11 cellular contexts compared by ENCODE assay signal in genomic region chr11:71889181-71889872, GRCh38. TPM values are rescaled to one million over a fixed set of nuclear protein-coding genes. Genes with fewer than 3 reads are reported as not detected.
A peak's percentile ranks its signal among the peaks of the same experiment; 100 is the strongest.
DNase-seq lines count a peak whose midpoint lies in the region; FAIRE-seq and TF ChIP-seq lines count a peak whose summit lies in the region.
"Not testable (repeated sequence)": the region's sequence is repeated elsewhere in the genome, so short reads cannot be mapped to it uniquely, and the experiment has no call there.
"Had no signal": no experiment of that assay in that cellular context is flagged by ENCODE, and none has a peak within 500 bp of the region (broad histone marks: within the 10 kb centered on the region; RNA-seq: fewer than 3 reads in every experiment).

No MANE protein-coding gene starts in this region.

- not testable (repeated sequence) for H4K20me1 ChIP-seq in H1 (replicated peaks in 1 of 2; ENCODE audit: control insufficient read depth in 1 of 2, insufficient read depth in 2 of 2, low read length in 2 of 2); neural progenitor cell (ENCODE audit: low read depth)

- CTCF ChIA-PET in H1 (lab: Charles Lee; ENCODE audit: partially characterized antibody) = interaction anchor here (1.1 kb wide), 1 partner anchor 22 kb away, joined by 3 read pairs; no protein-coding TSS in a partner anchor

- FAIRE-seq in H1 (lab: Jason Lieb, UNC) = not testable (repeated sequence)

- TF ChIP-seq EP300 in H1 (IDR thresholded peaks at IDR 0.05; ENCODE audit: borderline replicate concordance in 1 of 2, low read depth in 2 of 2, low read length in 2 of 2) = not testable (repeated sequence)

- not testable (repeated sequence) for H3K79me2 ChIP-seq in H1 (ENCODE audit: control insufficient read depth in 1 of 2, insufficient read depth in 2 of 2, low read length in 2 of 2); neural progenitor cell (ENCODE audit: low read depth)

- H3K27ac ChIP-seq in H1 (ENCODE audit: low read depth, low read length); neural progenitor cell: not testable (repeated sequence)
- H3K27ac ChIP-seq in thyroid gland = peak overlapping the region; percentile 49 to 80 (median 65)

- H3K9me3 Mint-ChIP-seq in activated CD4-positive, alpha-beta T cell treated with anti-CD3 and anti-CD28 coated beads, Interleukin-2, amount 10 ng/mL, durations not matched to agents 24 days and 14 days; neural progenitor cell: not testable (repeated sequence)

- H3K23ac ChIP-seq in H1 (ENCODE audit: insufficient read length) = not testable (repeated sequence)

- POLR2A ChIA-PET in H1 (lab: Charles Lee; ENCODE audit: partially characterized antibody) = not testable (repeated sequence)

- not testable (repeated sequence) for TF ChIP-seq RAD21 in H1 (IDR thresholded peaks at IDR 0.05 in 1 of 2, conservative IDR thresholded peaks at IDR 0.05 in 1 of 2; ENCODE audit: low read depth in 2 of 2, low read length in 2 of 2)

- H3K9me3 ChIP-seq in H1 (ENCODE audit: insufficient read depth in 2 of 2, low read depth in 1 of 2, low read length in 1 of 2); neural progenitor cell (ENCODE audit: low read depth); thyroid gland: not testable (repeated sequence)

- not testable (repeated sequence) for H2AK5ac ChIP-seq in H1 (ENCODE audit: low read depth, low read length)

- not testable (repeated sequence) for H3K36me3 Mint-ChIP-seq in activated CD4-positive, alpha-beta T cell treated with anti-CD3 and anti-CD28 coated beads, Interleukin-2, amount 10 ng/mL, durations not matched to agents 24 days and 14 days (ENCODE audit: low read depth); neural progenitor cell

- H4K5ac ChIP-seq in H1 (ENCODE audit: insufficient read length, low read depth, low read length) = not testable (repeated sequence)

- not testable (repeated sequence) for H3K14ac ChIP-seq in H1 (ENCODE audit: insufficient read length)

- H2BK5ac ChIP-seq in H1 (ENCODE audit: low read depth, low read length) = not testable (repeated sequence)

- H4K8ac ChIP-seq in H1 (ENCODE audit: extremely low read depth, insufficient read depth, low read length) = not testable (repeated sequence)

- H3K4me2 ChIP-seq in H1 (ENCODE audit: insufficient read depth in 1 of 2, low read depth in 2 of 2, low read length in 2 of 2); neural progenitor cell: not testable (repeated sequence)

- not testable (repeated sequence) for H3K36me3 ChIP-seq in H1 (ENCODE audit: control insufficient read depth in 2 of 4, insufficient read depth in 4 of 4, low read length in 3 of 4); neural progenitor cell; thyroid gland

- H2BK15ac ChIP-seq in H1 (ENCODE audit: low read length) = not testable (repeated sequence)

- H3K27ac Mint-ChIP-seq in activated CD4-positive, alpha-beta T cell treated with anti-CD3 and anti-CD28 coated beads, Interleukin-2, amount 10 ng/mL, durations not matched to agents 24 days and 14 days; neural progenitor cell: not testable (repeated sequence)

- WGBS in H1 (ENCODE audit: extremely low coverage in 1 of 2, insufficient coverage in 1 of 2, insufficient read length in 1 of 2, insufficient replicate concordance in 2 of 2, low coverage in 1 of 2, low lambda C conversion rate in 2 of 2, missing lambda C conversion rate in 1 of 2), 2 experiments = 84% methylated on average over 13 of the region's 14 CpGs; no CpG with 5 or more reads in 1 of the 2 experiments
- WGBS in thyroid gland, 2 donors = 57 to 69% methylated on average over 14 of the region's 14 CpGs

- H3K23me2 ChIP-seq in H1 (ENCODE audit: low read depth, low read length) = not testable (repeated sequence)

- H3K4me3 Mint-ChIP-seq in activated CD4-positive, alpha-beta T cell treated with anti-CD3 and anti-CD28 coated beads, Interleukin-2, amount 10 ng/mL, durations not matched to agents 24 days and 14 days; neural progenitor cell: not testable (repeated sequence)

- not testable (repeated sequence) for H3F3A ChIP-seq in neural progenitor cell (ENCODE audit: low read depth)

- H3K18ac ChIP-seq in H1 (ENCODE audit: extremely low read depth, low read length) = not testable (repeated sequence)

- not testable (repeated sequence) for H3K27me3 ChIP-seq in H1 (replicated peaks in 1 of 4; ENCODE audit: control insufficient read depth in 3 of 4, extremely low read depth in 1 of 4, insufficient read depth in 3 of 4, low read length in 3 of 4); neural progenitor cell; thyroid gland

- intact Hi-C loops in activated CD4-positive, alpha-beta T cell treated with anti-CD3 and anti-CD28 coated beads, Interleukin-2, amount 10 ng/mL, durations not matched to agents 24 days and 14 days (cut with micrococcal nuclease); thyroid gland (cut with DNase I): not testable (repeated sequence)

- H2BK120ac ChIP-seq in H1 (replicated peaks; ENCODE audit: low read depth, low read length) = not testable (repeated sequence)

- H2BK20ac ChIP-seq in H1 (ENCODE audit: low read length) = not testable (repeated sequence)

- TF ChIP-seq POLR2A in H1 (IDR thresholded peaks at IDR 0.05; ENCODE audit: control extremely low read depth in 1 of 2, low read depth in 2 of 2, low read length in 2 of 2); thyroid gland (IDR thresholded peaks at IDR 0.05): not testable (repeated sequence)

- TF ChIP-seq CTCF in H1 (IDR thresholded peaks at IDR 0.05; ENCODE audit: control extremely low read depth in 1 of 3, insufficient read depth in 1 of 3, low read depth in 1 of 3, low read length in 3 of 3); neural progenitor cell (IDR thresholded peaks at IDR 0.05); thyroid gland (IDR thresholded peaks at IDR 0.05): not testable (repeated sequence)

- H2AFZ ChIP-seq in H1 (ENCODE audit: low read length); neural progenitor cell (replicated peaks): not testable (repeated sequence)

- H4K91ac ChIP-seq in H1 (replicated peaks; ENCODE audit: insufficient read length, low read length) = not testable (repeated sequence)

- not testable (repeated sequence) for H2BK12ac ChIP-seq in H1 (ENCODE audit: low read depth, low read length)

- H3K9ac ChIP-seq in H1 (replicated peaks in 1 of 4; ENCODE audit: extremely low read depth in 1 of 4, low read depth in 3 of 4, low read length in 3 of 4); neural progenitor cell: not testable (repeated sequence)

- not testable (repeated sequence) for H3K4me1 Mint-ChIP-seq in activated CD4-positive, alpha-beta T cell treated with anti-CD3 and anti-CD28 coated beads, Interleukin-2, amount 10 ng/mL, durations not matched to agents 24 days and 14 days; neural progenitor cell

- DNase-seq in DMS53 treated with DMSO at 0.1 percent for 48 hours (lab: John Stamatoyannopoulos, UW; ENCODE audit: unreplicated experiment) (peak; percentile 41), HT-29 (ENCODE audit: low spot score) (peak; percentile 56), NCI-H510A treated with DMSO at 0.1 percent for 48 hours (lab: John Stamatoyannopoulos, UW) (peak; percentile 4), kidney tubule cell (ENCODE audit: low spot score) (peak; percentile 74), neural progenitor cell (ENCODE audit: low spot score) (peak; percentile 13), thyroid gland (peak; percentile 82 to 84)
- peak; percentile 42 for DNase-seq in activated CD4-positive, alpha-beta T cell treated with anti-CD3 and anti-CD28 coated beads, Interleukin-2, amount 10 ng/mL, durations not matched to agents 24 days and 14 days
- not testable (repeated sequence) for DNase-seq in H1 (ENCODE audit: low read depth in 1 of 2, low spot score in 2 of 2)

- not testable (repeated sequence) for H3K27me3 Mint-ChIP-seq in activated CD4-positive, alpha-beta T cell treated with anti-CD3 and anti-CD28 coated beads, Interleukin-2, amount 10 ng/mL, durations not matched to agents 24 days and 14 days; neural progenitor cell (ENCODE audit: insufficient read depth, low read depth)

- not testable (repeated sequence) for H3K4me1 ChIP-seq in H1 (replicated peaks in 1 of 4; ENCODE audit: control insufficient read depth in 3 of 4, insufficient read depth in 4 of 4, low read length in 3 of 4); neural progenitor cell
- H3K4me1 ChIP-seq in thyroid gland = peaks cover 5 to 15% of the 10 kb centered on the region in 2 donors

- not testable (repeated sequence) for H3K79me1 ChIP-seq in H1 (ENCODE audit: low read depth, low read length)

- not testable (repeated sequence) for H3K4me3 ChIP-seq in H1 (ENCODE audit: extremely low read depth in 1 of 4, insufficient read depth in 2 of 4, low read depth in 3 of 4, low read length in 4 of 4); neural progenitor cell; thyroid gland (replicated peaks in 1 of 3)

- not testable (repeated sequence) for H3K56ac ChIP-seq in H1 (replicated peaks; ENCODE audit: insufficient read length, low read depth, low read length)

- H3K4ac ChIP-seq in H1 (replicated peaks; ENCODE audit: insufficient read length, low read depth, low read length) = not testable (repeated sequence)

RNA-seq across cellular contexts. Expression of gene DEFB131B, which starts 11.1 kb away (rescaled TPM):
- total RNA-seq in HT-29 (2014; rRNA removed; shearing (Covaris generic)) = not detected in 2 replicates
- not detected in 2 replicates for total RNA-seq in activated CD4-positive, alpha-beta T cell treated with anti-CD3 and anti-CD28 coated beads, Interleukin-2, amount 10 ng/mL, durations not matched to agents 24 days and 14 days
- not detected in 2 replicates for total RNA-seq in H1 (2021; fragmentation: NEBNext Ultra II Directional; extraction: Animal tissue kit (Norgen Biotek cat#: 25700))
- not detected in 2 replicates for polyA plus RNA-seq in H1 (2011; rRNA removed)
- not detected for polyA plus RNA-seq in H1 (2011; cell fraction: cytosol; rRNA removed)
- not detected for polyA plus RNA-seq in H1 (2011; cell fraction: nucleus; rRNA removed)
- polyA plus RNA-seq in H1 (2012, experiment 1 of 2) = not detected in 4 replicates
- polyA plus RNA-seq in H1 (2012, experiment 2 of 2) = not detected
- not detected for polyA plus RNA-seq in H1 (2013, experiment 1 of 2)
- not detected for polyA plus RNA-seq in H1 (2013, experiment 2 of 2)
- not detected in 2 replicates for polyA minus RNA-seq in H1 (2011; rRNA and poly(A)+ RNA removed)
- not detected for polyA minus RNA-seq in H1 (2011; cell fraction: cytosol; rRNA and poly(A)+ RNA removed)
- polyA minus RNA-seq in H1 (2011; cell fraction: nucleus; rRNA and poly(A)+ RNA removed) = not detected
- total RNA-seq in neural progenitor cell (ENCODE audit: low replicate concordance) = not detected in 2 replicates
- not detected for total RNA-seq in thyroid gland
- total RNA-seq: CD4-positive, CD25-positive, alpha-beta regulatory T cell; CD8-positive, alpha-beta memory T cell had no signal
- polyA plus RNA-seq: CD4-positive, CD25-positive, alpha-beta regulatory T cell; CD8-positive, alpha-beta memory T cell; IgD-negative memory B cell had no signal

RNA-seq across cellular contexts. Expression of gene XNDC1N, which starts 39.1 kb away (rescaled TPM):
- 10.7 and 16.4 TPM in 2 replicates for total RNA-seq in HT-29 (2014; rRNA removed; shearing (Covaris generic))
- total RNA-seq in activated CD4-positive, alpha-beta T cell treated with anti-CD3 and anti-CD28 coated beads, Interleukin-2, amount 10 ng/mL, durations not matched to agents 24 days and 14 days = 20.7 and 20.9 TPM in 2 replicates
- 7.5 and 10.2 TPM in 2 replicates for total RNA-seq in H1 (2021; fragmentation: NEBNext Ultra II Directional; extraction: Animal tissue kit (Norgen Biotek cat#: 25700))
- polyA plus RNA-seq in H1 (2011; rRNA removed) = 4.4 and 5.8 TPM in 2 replicates
- 6.8 TPM for polyA plus RNA-seq in H1 (2011; cell fraction: cytosol; rRNA removed)
- 12.3 TPM for polyA plus RNA-seq in H1 (2011; cell fraction: nucleus; rRNA removed)
- 3.1 to 6.0 TPM (median 4.4 TPM) in 4 replicates for polyA plus RNA-seq in H1 (2012, experiment 1 of 2)
- polyA plus RNA-seq in H1 (2012, experiment 2 of 2) = 1.9 TPM
- polyA plus RNA-seq in H1 (2013, experiment 1 of 2) = 4.7 TPM
- polyA plus RNA-seq in H1 (2013, experiment 2 of 2) = 4.4 TPM
- polyA minus RNA-seq in H1 (2011; rRNA and poly(A)+ RNA removed) = 31.6 and 31.7 TPM in 2 replicates
- polyA minus RNA-seq in H1 (2011; cell fraction: cytosol; rRNA and poly(A)+ RNA removed) = 9.4 TPM
- polyA minus RNA-seq in H1 (2011; cell fraction: nucleus; rRNA and poly(A)+ RNA removed) = 50.8 TPM
- 6.6 and 14.8 TPM in 2 replicates for total RNA-seq in neural progenitor cell (ENCODE audit: low replicate concordance)
- total RNA-seq in thyroid gland = 10 to 100 TPM; 13.8 to 19.9 (median 16.4) TPM

RNA-seq across cellular contexts. Expression of gene RNF121, which starts 39.5 kb away (rescaled TPM):
- total RNA-seq in HT-29 (2014; rRNA removed; shearing (Covaris generic)) = 28.1 and 31.7 TPM in 2 replicates
- 56.4 and 65.4 TPM in 2 replicates for total RNA-seq in activated CD4-positive, alpha-beta T cell treated with anti-CD3 and anti-CD28 coated beads, Interleukin-2, amount 10 ng/mL, durations not matched to agents 24 days and 14 days
- 37.2 and 39.7 TPM in 2 replicates for total RNA-seq in H1 (2021; fragmentation: NEBNext Ultra II Directional; extraction: Animal tissue kit (Norgen Biotek cat#: 25700))
- 51.6 and 56.5 TPM in 2 replicates for polyA plus RNA-seq in H1 (2011; rRNA removed)
- 52.4 TPM for polyA plus RNA-seq in H1 (2011; cell fraction: cytosol; rRNA removed)
- polyA plus RNA-seq in H1 (2011; cell fraction: nucleus; rRNA removed) = 98.5 TPM
- polyA plus RNA-seq in H1 (2012, experiment 1 of 2) = 37.6 to 60.4 TPM (median 50.8 TPM) in 4 replicates
- 42.9 TPM for polyA plus RNA-seq in H1 (2012, experiment 2 of 2)
- polyA plus RNA-seq in H1 (2013, experiment 1 of 2) = 32.1 TPM
- polyA plus RNA-seq in H1 (2013, experiment 2 of 2) = 34.6 TPM
- polyA minus RNA-seq in H1 (2011; rRNA and poly(A)+ RNA removed) = 104 and 123 TPM in 2 replicates
- 25.1 TPM for polyA minus RNA-seq in H1 (2011; cell fraction: cytosol; rRNA and poly(A)+ RNA removed)
- polyA minus RNA-seq in H1 (2011; cell fraction: nucleus; rRNA and poly(A)+ RNA removed) = 61.7 TPM
- total RNA-seq in neural progenitor cell (ENCODE audit: low replicate concordance) = 16.7 and 31.8 TPM in 2 replicates
- 10 to 100 TPM; 41.9 to 64.4 (median 54.7) TPM for total RNA-seq in thyroid gland

RNA-seq across cellular contexts. Expression of gene DEFB108B, which starts 56.3 kb away (rescaled TPM):
- total RNA-seq in HT-29 (2014; rRNA removed; shearing (Covaris generic)) = not detected in 2 replicates
- not detected in 2 replicates for total RNA-seq in activated CD4-positive, alpha-beta T cell treated with anti-CD3 and anti-CD28 coated beads, Interleukin-2, amount 10 ng/mL, durations not matched to agents 24 days and 14 days
- not detected in 2 replicates for total RNA-seq in H1 (2021; fragmentation: NEBNext Ultra II Directional; extraction: Animal tissue kit (Norgen Biotek cat#: 25700))
- not detected in 2 replicates for polyA plus RNA-seq in H1 (2011; rRNA removed)
- polyA plus RNA-seq in H1 (2011; cell fraction: cytosol; rRNA removed) = not detected
- not detected for polyA plus RNA-seq in H1 (2011; cell fraction: nucleus; rRNA removed)
- polyA plus RNA-seq in H1 (2012, experiment 1 of 2) = not detected in 4 replicates
- not detected for polyA plus RNA-seq in H1 (2012, experiment 2 of 2)
- not detected for polyA plus RNA-seq in H1 (2013, experiment 1 of 2)
- polyA plus RNA-seq in H1 (2013, experiment 2 of 2) = not detected
- polyA minus RNA-seq in H1 (2011; rRNA and poly(A)+ RNA removed) = not detected in 2 replicates
- polyA minus RNA-seq in H1 (2011; cell fraction: cytosol; rRNA and poly(A)+ RNA removed) = not detected
- polyA minus RNA-seq in H1 (2011; cell fraction: nucleus; rRNA and poly(A)+ RNA removed) = not detected
- not detected in 2 replicates for total RNA-seq in neural progenitor cell (ENCODE audit: low replicate concordance)
- not detected for total RNA-seq in thyroid gland
- total RNA-seq: CD4-positive, CD25-positive, alpha-beta regulatory T cell; CD8-positive, alpha-beta memory T cell had no signal
- polyA plus RNA-seq: CD4-positive, CD25-positive, alpha-beta regulatory T cell; CD8-positive, alpha-beta memory T cell; IgD-negative memory B cell had no signal
